In the genomic region with DNA sequence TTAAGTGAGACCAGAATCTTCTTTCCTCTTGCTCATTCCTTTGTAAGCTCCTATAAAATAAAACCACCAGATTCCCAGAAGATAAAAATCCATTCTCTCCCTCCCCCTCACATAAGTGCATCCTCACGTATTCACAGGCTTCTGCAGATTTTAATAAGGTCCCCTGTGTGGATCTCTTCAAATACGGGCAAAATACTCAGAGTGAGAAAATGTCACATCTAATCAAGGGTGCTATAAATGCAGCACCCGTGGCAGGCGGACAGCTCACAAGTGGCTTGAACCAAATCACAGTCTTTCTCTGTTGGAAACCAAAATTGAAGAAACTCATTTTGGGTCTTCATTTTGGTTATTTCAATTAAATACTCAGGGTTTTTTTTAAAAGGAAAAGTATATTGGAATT, we compare ENCODE assay signal across 16 cellular contexts.
DNase-seq lines count a peak whose midpoint lies in the region; ATAC-seq and TF ChIP-seq lines count a peak whose summit lies in the region.
"Had no signal": no experiment of that assay in that cellular context is flagged by ENCODE, and none has a peak within 500 bp of the region (broad histone marks: within the 10 kb centered on the region; RNA-seq: fewer than 3 reads in every experiment).

No MANE protein-coding gene starts in this region.

- H3K27ac Mint-ChIP-seq in nephron progenitor cell: no peak overlapping the region
- H3K27ac Mint-ChIP-seq: CD4-positive, alpha-beta memory T cell had no signal

- no peaks in the 10 kb centered on the region for H3K27me3 Mint-ChIP-seq in nephron progenitor cell (ENCODE audit: low read depth, poor library complexity)
- H3K27me3 Mint-ChIP-seq: CD4-positive, alpha-beta memory T cell had no signal

- H4K20me1 ChIP-seq in SK-N-SH (ENCODE audit: insufficient read depth): no peaks in the 10 kb centered on the region
- H4K20me1 ChIP-seq: BLaER1 had no signal

- H3K9ac ChIP-seq in SK-N-SH: no peak overlapping the region
- H3K9ac ChIP-seq: BLaER1, KMS-11 had no signal

- H3K4me3 Mint-ChIP-seq in nephron progenitor cell: no peak overlapping the region
- H3K4me3 Mint-ChIP-seq: CD14-positive monocyte; CD4-positive, alpha-beta memory T cell had no signal

- no peaks in the 10 kb centered on the region for H3K9me2 ChIP-seq in SK-N-SH

- WGBS in SK-N-SH (ENCODE audit: low lambda C conversion rate): 0% methylated on average over 4 of the region's 4 CpGs

- no peak overlapping the region for H3K4me2 ChIP-seq in SK-N-SH
- H3K4me2 ChIP-seq: BLaER1, KMS-11 had no signal

- peaks cover 25% of the 10 kb centered on the region for H3K36me3 Mint-ChIP-seq in nephron progenitor cell (ENCODE audit: low read depth)
- H3K36me3 Mint-ChIP-seq: CD14-positive monocyte had no signal

- peaks cover 33% of the 10 kb centered on the region for H3K9me3 Mint-ChIP-seq in nephron progenitor cell

- H3K27me3 ChIP-seq in SK-N-SH (ENCODE audit: insufficient read depth): no peaks in the 10 kb centered on the region
- H3K27me3 ChIP-seq: BLaER1 had no signal

- H3K79me2 ChIP-seq in SK-N-SH (ENCODE audit: insufficient read depth): no peaks in the 10 kb centered on the region

- POLR2A ChIA-PET in SK-N-SH (lab: Yijun Ruan, JAX): no interaction called here

- H3K9me3 ChIP-seq in SK-N-SH: no peaks in the 10 kb centered on the region
- H3K9me3 ChIP-seq: HAP-1 had no signal

- no peak for TF ChIP-seq RAD21 in SK-N-SH (IDR thresholded peaks at IDR 0.05; ENCODE audit: low read length)
- no peak for TF ChIP-seq RAD21 in Ishikawa (IDR thresholded peaks at IDR 0.05; ENCODE audit: low read depth)

- no peak overlapping the region for H2AFZ ChIP-seq in SK-N-SH (ENCODE audit: low read depth)

- no peak for ATAC-seq in SK-N-SH treated with all-trans-retinoic acid at 6 μM for 48 hours
- no peak for ATAC-seq in HG02610 (IDR thresholded peaks at IDR 0.05; ENCODE audit: unreplicated experiment)

- no peaks in the 10 kb centered on the region for H3F3A ChIP-seq in SK-N-SH (replicated peaks; ENCODE audit: insufficient read depth)

- DNase-seq in SK-N-SH (no peak), myocyte (ENCODE audit: low read depth) (peak; percentile 5), nephron progenitor cell (no peak)
- no peak for DNase-seq in activated T-cell treated with anti-CD3 and anti-CD28 coated beads, Interleukin-2, amount 50 U/mL, for 1 hour
- DNase-seq: Calu3; CD4-positive, alpha-beta memory T cell; DMS79 treated with DMSO at 0.1 percent for 48 hours; EL had no signal

- no peak overlapping the region for H3K27ac ChIP-seq in SK-N-SH (ENCODE audit: low read depth in 2 of 2, low read length in 1 of 2)
- H3K27ac ChIP-seq: 22Rv1, BLaER1, KMS-11 had no signal

- H3K4me1 ChIP-seq in SK-N-SH (ENCODE audit: control insufficient read depth in 1 of 2, insufficient read depth in 2 of 2, low read depth in 1 of 2, low read length in 1 of 2): no peaks in the 10 kb centered on the region
- H3K4me1 ChIP-seq: BLaER1, HAP-1 had no signal

- TF ChIP-seq CTCF in SK-N-SH (IDR thresholded peaks at IDR 0.05): no peak
- no peak for TF ChIP-seq CTCF in nephron progenitor cell (IDR thresholded peaks at IDR 0.05)

- CTCF ChIA-PET in SK-N-SH (lab: Yijun Ruan, JAX): interaction anchor here (0.7 kb wide), 1 partner anchor 26 kb away, joined by 3 read pairs; no protein-coding TSS in a partner anchor

- no peak for TF ChIP-seq EP300 in SK-N-SH (IDR thresholded peaks at IDR 0.05; ENCODE audit: borderline replicate concordance in 1 of 2, low read depth in 1 of 2, low read length in 1 of 2)
- TF ChIP-seq EP300 in Ishikawa (IDR thresholded peaks at IDR 0.05; ENCODE audit: borderline replicate concordance): no peak

- H3K4me3 ChIP-seq in SK-N-SH (ENCODE audit: low read depth in 2 of 2, low read length in 1 of 2): no peak overlapping the region
- H3K4me3 ChIP-seq: BLaER1, HAP-1 had no signal

- no peaks in the 10 kb centered on the region for H3K36me3 ChIP-seq in SK-N-SH (replicated peaks in 1 of 2; ENCODE audit: control insufficient read depth in 1 of 2, insufficient read depth in 2 of 2, low read length in 1 of 2)
- H3K36me3 ChIP-seq: BLaER1, HAP-1 had no signal

- no peaks in the 10 kb centered on the region for H3K4me1 Mint-ChIP-seq in nephron progenitor cell
- H3K4me1 Mint-ChIP-seq: CD14-positive monocyte; CD4-positive, alpha-beta memory T cell had no signal

TF ChIP-seq in SK-N-SH, 30 proteins besides CTCF, POLR2A, EP300 and RAD21 (continues in another document):
- TF ChIP-seq FOXJ3 (CRISPR knock-in tag; IDR thresholded peaks at IDR 0.05): no peak
- TF ChIP-seq, protein P1, sequence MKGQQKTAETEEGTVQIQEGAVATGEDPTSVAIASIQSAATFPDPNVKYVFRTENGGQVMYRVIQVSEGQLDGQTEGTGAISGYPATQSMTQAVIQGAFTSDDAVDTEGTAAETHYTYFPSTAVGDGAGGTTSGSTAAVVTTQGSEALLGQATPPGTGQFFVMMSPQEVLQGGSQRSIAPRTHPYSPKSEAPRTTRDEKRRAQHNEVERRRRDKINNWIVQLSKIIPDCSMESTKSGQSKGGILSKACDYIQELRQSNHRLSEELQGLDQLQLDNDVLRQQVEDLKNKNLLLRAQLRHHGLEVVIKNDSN (IDR thresholded peaks at IDR 0.05; ENCODE audit: borderline replicate concordance, low read depth): no peak
- TF ChIP-seq RCOR1 (IDR thresholded peaks at IDR 0.05; ENCODE audit: low read length): no peak

TF ChIP-seq in SK-N-SH treated with all-trans-retinoic acid at 6 μM for 48 hours, 23 proteins besides CTCF, POLR2A, EP300 and RAD21:
- TF ChIP-seq, protein P2, sequence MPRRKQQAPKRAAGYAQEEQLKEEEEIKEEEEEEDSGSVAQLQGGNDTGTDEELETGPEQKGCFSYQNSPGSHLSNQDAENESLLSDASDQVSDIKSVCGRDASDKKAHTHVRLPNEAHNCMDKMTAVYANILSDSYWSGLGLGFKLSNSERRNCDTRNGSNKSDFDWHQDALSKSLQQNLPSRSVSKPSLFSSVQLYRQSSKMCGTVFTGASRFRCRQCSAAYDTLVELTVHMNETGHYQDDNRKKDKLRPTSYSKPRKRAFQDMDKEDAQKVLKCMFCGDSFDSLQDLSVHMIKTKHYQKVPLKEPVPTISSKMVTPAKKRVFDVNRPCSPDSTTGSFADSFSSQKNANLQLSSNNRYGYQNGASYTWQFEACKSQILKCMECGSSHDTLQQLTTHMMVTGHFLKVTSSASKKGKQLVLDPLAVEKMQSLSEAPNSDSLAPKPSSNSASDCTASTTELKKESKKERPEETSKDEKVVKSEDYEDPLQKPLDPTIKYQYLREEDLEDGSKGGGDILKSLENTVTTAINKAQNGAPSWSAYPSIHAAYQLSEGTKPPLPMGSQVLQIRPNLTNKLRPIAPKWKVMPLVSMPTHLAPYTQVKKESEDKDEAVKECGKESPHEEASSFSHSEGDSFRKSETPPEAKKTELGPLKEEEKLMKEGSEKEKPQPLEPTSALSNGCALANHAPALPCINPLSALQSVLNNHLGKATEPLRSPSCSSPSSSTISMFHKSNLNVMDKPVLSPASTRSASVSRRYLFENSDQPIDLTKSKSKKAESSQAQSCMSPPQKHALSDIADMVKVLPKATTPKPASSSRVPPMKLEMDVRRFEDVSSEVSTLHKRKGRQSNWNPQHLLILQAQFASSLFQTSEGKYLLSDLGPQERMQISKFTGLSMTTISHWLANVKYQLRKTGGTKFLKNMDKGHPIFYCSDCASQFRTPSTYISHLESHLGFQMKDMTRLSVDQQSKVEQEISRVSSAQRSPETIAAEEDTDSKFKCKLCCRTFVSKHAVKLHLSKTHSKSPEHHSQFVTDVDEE (CRISPR knock-in tag; IDR thresholded peaks at IDR 0.05): no peak

TF ChIP-seq in Ishikawa, 13 proteins besides CTCF, POLR2A, EP300 and RAD21:
- TF ChIP-seq CEBPB (IDR thresholded peaks at IDR 0.05): no peak
- TF ChIP-seq, protein P3, sequence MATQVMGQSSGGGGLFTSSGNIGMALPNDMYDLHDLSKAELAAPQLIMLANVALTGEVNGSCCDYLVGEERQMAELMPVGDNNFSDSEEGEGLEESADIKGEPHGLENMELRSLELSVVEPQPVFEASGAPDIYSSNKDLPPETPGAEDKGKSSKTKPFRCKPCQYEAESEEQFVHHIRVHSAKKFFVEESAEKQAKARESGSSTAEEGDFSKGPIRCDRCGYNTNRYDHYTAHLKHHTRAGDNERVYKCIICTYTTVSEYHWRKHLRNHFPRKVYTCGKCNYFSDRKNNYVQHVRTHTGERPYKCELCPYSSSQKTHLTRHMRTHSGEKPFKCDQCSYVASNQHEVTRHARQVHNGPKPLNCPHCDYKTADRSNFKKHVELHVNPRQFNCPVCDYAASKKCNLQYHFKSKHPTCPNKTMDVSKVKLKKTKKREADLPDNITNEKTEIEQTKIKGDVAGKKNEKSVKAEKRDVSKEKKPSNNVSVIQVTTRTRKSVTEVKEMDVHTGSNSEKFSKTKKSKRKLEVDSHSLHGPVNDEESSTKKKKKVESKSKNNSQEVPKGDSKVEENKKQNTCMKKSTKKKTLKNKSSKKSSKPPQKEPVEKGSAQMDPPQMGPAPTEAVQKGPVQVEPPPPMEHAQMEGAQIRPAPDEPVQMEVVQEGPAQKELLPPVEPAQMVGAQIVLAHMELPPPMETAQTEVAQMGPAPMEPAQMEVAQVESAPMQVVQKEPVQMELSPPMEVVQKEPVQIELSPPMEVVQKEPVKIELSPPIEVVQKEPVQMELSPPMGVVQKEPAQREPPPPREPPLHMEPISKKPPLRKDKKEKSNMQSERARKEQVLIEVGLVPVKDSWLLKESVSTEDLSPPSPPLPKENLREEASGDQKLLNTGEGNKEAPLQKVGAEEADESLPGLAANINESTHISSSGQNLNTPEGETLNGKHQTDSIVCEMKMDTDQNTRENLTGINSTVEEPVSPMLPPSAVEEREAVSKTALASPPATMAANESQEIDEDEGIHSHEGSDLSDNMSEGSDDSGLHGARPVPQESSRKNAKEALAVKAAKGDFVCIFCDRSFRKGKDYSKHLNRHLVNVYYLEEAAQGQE (IDR thresholded peaks at IDR 0.05; ENCODE audit: low read depth): peak; percentile 60
